8 cellular contexts compared by ENCODE assay signal in the genomic region with DNA sequence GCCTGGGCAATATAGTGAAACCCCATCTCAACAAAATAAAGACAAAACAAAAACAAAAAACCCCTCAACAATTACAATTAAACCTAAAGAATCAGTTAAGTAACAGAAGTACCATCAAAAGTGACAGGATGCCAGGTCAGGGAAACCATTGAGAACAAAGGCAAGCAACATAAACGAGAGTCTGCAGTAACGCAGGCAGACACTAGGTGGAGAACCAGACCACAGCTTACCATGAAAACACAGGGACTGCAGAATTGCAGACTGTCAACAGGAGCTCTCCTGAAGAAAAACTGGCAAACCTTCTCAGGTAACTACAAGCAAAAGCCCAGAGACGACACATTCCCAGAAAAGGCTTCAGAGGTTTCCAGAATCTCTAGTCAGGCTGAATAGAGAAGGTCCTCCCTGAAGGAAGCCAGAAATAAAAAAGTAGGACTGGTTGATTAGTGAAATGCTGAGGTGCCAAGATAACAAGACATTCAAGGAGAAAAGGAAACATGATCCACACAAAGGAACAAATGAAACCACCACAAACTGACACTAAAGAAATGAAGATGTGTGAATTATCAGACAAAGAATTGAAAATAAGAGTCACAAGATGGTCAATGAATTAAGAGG. TPM values are rescaled to one million over a fixed set of nuclear protein-coding genes. Genes with fewer than 3 reads are reported as not detected.
A peak's percentile ranks its signal among the peaks of the same experiment; 100 is the strongest.
DNase-seq lines count a peak whose midpoint lies in the region; ATAC-seq and TF ChIP-seq lines count a peak whose summit lies in the region.

No MANE protein-coding gene starts in this region.

- H3K36me3 Mint-ChIP-seq in activated naive CD8-positive, alpha-beta T cell: peaks cover 25% of the 10 kb centered on the region
- peaks cover 8% of the 10 kb centered on the region for H3K36me3 Mint-ChIP-seq in glutamatergic neuron (ENCODE audit: unreplicated experiment)

- intact Hi-C loops in posterior vena cava (cut with DNase I): no loop called here
- intact Hi-C loops in vagina (cut with DNase I): loop anchor here (10.0 kb wide), 1 partner anchor 159 kb away; no protein-coding TSS in a partner anchor

- no peaks in the 10 kb centered on the region for H3K27me3 Mint-ChIP-seq in activated naive CD8-positive, alpha-beta T cell
- peaks cover 5% of the 10 kb centered on the region for H3K27me3 Mint-ChIP-seq in glutamatergic neuron (ENCODE audit: unreplicated experiment)

- no peak overlapping the region for H3K27ac ChIP-seq in SU-DHL-6 (ENCODE audit: low read depth, low read length)
- H3K27ac ChIP-seq in vagina: peak overlapping the region; percentile 3

- H3K4me3 ChIP-seq in SU-DHL-6 (ENCODE audit: insufficient read depth, low read length, poor library complexity, severe bottlenecking) (no peak overlapping the region), vagina (no peak overlapping the region)

- H3K9me3 Mint-ChIP-seq in activated naive CD8-positive, alpha-beta T cell (ENCODE audit: low read depth): peaks cover 10% of the 10 kb centered on the region
- H3K9me3 Mint-ChIP-seq in glutamatergic neuron (ENCODE audit: unreplicated experiment): peaks cover 10% of the 10 kb centered on the region

- H3K4me3 Mint-ChIP-seq in activated naive CD8-positive, alpha-beta T cell: peak overlapping the region; percentile 52
- H3K4me3 Mint-ChIP-seq in glutamatergic neuron (ENCODE audit: unreplicated experiment): peak overlapping the region; percentile 4

- H4K20me1 ChIP-seq in SU-DHL-6 (ENCODE audit: low read depth, low read length): no peaks in the 10 kb centered on the region

- TF ChIP-seq CTCF in SU-DHL-6 (IDR thresholded peaks at IDR 0.05; ENCODE audit: insufficient read depth, low read length, poor library complexity, severe bottlenecking) (peak; percentile 83), glutamatergic neuron (IDR thresholded peaks at IDR 0.05; ENCODE audit: partially characterized antibody, unreplicated experiment) (peak; percentile 86), vagina (IDR thresholded peaks at IDR 0.05) (peak; percentile 66 to 94 (median 82))

- no peak for ATAC-seq in HG03095 (IDR thresholded peaks at IDR 0.05; ENCODE audit: unreplicated experiment)

- H3K4me2 ChIP-seq in SU-DHL-6 (ENCODE audit: low read depth, low read length, poor library complexity, severe bottlenecking): no peak overlapping the region

- H3K9ac ChIP-seq in SU-DHL-6 (ENCODE audit: low read length): no peak overlapping the region

- peaks cover 7% of the 10 kb centered on the region; the same call in 1 of the 2 replicates for H3K79me2 ChIP-seq in SU-DHL-6 (ENCODE audit: insufficient read depth, low read length)

- no peaks in the 10 kb centered on the region for H3K27me3 ChIP-seq in SU-DHL-6 (ENCODE audit: low read length)
- H3K27me3 ChIP-seq in vagina: no peaks in the 10 kb centered on the region

- peaks cover 28% of the 10 kb centered on the region for H3K4me1 Mint-ChIP-seq in activated naive CD8-positive, alpha-beta T cell (ENCODE audit: low read depth)
- H3K4me1 Mint-ChIP-seq in glutamatergic neuron (ENCODE audit: low read depth, unreplicated experiment): peaks cover 3% of the 10 kb centered on the region

- no peak for TF ChIP-seq POLR2A in vagina (IDR thresholded peaks at IDR 0.05)

- DNase-seq in GM04504 (ENCODE audit: low read depth) (peak; percentile 64), NCI-H1105 treated with DMSO at 0.1 percent for 48 hours (lab: John Stamatoyannopoulos, UW) (peak; percentile 82), glutamatergic neuron (peak; percentile 65), posterior vena cava (ENCODE audit: low spot score) (peak; percentile 84), vagina (ENCODE audit: extremely low spot score in 2 of 2) (no peak)

- H3K4me1 ChIP-seq in vagina: peaks cover 17% of the 10 kb centered on the region

- no peak overlapping the region for H3K27ac Mint-ChIP-seq in activated naive CD8-positive, alpha-beta T cell
- H3K27ac Mint-ChIP-seq in glutamatergic neuron (ENCODE audit: unreplicated experiment): no peak overlapping the region

- no peaks in the 10 kb centered on the region for H3K36me3 ChIP-seq in SU-DHL-6 (ENCODE audit: low read length)
- H3K36me3 ChIP-seq in vagina: peaks cover 0 to 29% of the 10 kb centered on the region in 2 donors

- no peaks in the 10 kb centered on the region for H3F3A ChIP-seq in SU-DHL-6 (ENCODE audit: insufficient read depth)

- H3K9me2 ChIP-seq in SU-DHL-6 (replicated peaks; ENCODE audit: insufficient read depth, low read length): no peaks in the 10 kb centered on the region

- H3K9me3 ChIP-seq in SU-DHL-6 (ENCODE audit: insufficient read depth, low read length): peaks cover 4% of the 10 kb centered on the region; the same call in 1 of the 2 replicates
- H3K9me3 ChIP-seq in vagina: no peaks in the 10 kb centered on the region

- peak overlapping the region; percentile 15 for H2AFZ ChIP-seq in SU-DHL-6 (ENCODE audit: low read depth, low read length, severe bottlenecking)

RNA-seq across cellular contexts. Expression of a gene that starts 2.2 kb away (rescaled TPM):
- 1.1 TPM for total RNA-seq in glutamatergic neuron (ENCODE audit: unreplicated experiment)
- 1 to 10 TPM; 3.5 to 5.4 TPM for total RNA-seq in posterior vena cava
- total RNA-seq in vagina: 1.5 TPM

RNA-seq across cellular contexts. Expression of a gene that starts 36.5 kb away (rescaled TPM):
- total RNA-seq in glutamatergic neuron (ENCODE audit: unreplicated experiment) (11.1 TPM), posterior vena cava (10 to 100 TPM; 11.5 to 14.1 TPM), vagina (11.8 TPM)

RNA-seq across cellular contexts. Expression of a gene that starts 59.3 kb away (rescaled TPM):
- 63.0 TPM for total RNA-seq in glutamatergic neuron (ENCODE audit: unreplicated experiment)
- total RNA-seq in posterior vena cava: 10 to 100 TPM; 18.6 to 19.0 TPM
- total RNA-seq in vagina: 5.9 TPM

Comparison
In these comparisons a context has a peak if more than half of its experiments do, and no peak if none do; other contexts are left out.
1. DNase-seq: peak in GM04504 (single experiment), NCI-H1105 treated with DMSO at 0.1 percent for 48 hours (single experiment), glutamatergic neuron (single experiment) and posterior vena cava (single experiment); none in vagina (0 of 2).
2. Peak in every context shown above with its lines, with median percentiles within 50 percentile points of each other: CTCF ChIP-seq.